In the genomic region with DNA sequence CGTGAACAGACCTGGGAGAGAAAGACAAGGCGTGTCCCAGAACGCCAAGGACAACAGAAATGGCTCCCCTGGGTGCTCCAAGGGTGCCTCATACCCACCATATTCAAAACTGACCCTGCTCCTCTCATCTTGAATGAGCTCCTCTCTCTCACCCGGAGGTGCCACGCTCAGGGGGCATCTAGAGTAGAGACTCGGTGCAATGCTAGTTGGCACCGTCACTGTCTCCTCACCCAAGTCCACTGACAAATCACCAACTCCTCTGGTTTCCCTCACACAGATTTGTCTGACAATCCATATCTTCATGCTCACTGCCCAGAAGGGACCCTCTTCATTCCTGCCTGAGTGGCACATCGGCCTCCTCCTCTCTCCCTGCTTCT, we compare ENCODE assay signal across 2 cellular contexts.
TF ChIP-seq lines count a peak whose summit lies in the region.

No MANE protein-coding gene starts in this region.

TF ChIP-seq in GM23338, 12 proteins besides CTCF, POLR2A, EP300 and RAD21:
- TF ChIP-seq, protein P1, sequence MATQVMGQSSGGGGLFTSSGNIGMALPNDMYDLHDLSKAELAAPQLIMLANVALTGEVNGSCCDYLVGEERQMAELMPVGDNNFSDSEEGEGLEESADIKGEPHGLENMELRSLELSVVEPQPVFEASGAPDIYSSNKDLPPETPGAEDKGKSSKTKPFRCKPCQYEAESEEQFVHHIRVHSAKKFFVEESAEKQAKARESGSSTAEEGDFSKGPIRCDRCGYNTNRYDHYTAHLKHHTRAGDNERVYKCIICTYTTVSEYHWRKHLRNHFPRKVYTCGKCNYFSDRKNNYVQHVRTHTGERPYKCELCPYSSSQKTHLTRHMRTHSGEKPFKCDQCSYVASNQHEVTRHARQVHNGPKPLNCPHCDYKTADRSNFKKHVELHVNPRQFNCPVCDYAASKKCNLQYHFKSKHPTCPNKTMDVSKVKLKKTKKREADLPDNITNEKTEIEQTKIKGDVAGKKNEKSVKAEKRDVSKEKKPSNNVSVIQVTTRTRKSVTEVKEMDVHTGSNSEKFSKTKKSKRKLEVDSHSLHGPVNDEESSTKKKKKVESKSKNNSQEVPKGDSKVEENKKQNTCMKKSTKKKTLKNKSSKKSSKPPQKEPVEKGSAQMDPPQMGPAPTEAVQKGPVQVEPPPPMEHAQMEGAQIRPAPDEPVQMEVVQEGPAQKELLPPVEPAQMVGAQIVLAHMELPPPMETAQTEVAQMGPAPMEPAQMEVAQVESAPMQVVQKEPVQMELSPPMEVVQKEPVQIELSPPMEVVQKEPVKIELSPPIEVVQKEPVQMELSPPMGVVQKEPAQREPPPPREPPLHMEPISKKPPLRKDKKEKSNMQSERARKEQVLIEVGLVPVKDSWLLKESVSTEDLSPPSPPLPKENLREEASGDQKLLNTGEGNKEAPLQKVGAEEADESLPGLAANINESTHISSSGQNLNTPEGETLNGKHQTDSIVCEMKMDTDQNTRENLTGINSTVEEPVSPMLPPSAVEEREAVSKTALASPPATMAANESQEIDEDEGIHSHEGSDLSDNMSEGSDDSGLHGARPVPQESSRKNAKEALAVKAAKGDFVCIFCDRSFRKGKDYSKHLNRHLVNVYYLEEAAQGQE (IDR thresholded peaks at IDR 0.05; ENCODE audit: unreplicated experiment), result no peak
- TF ChIP-seq, protein P2, sequence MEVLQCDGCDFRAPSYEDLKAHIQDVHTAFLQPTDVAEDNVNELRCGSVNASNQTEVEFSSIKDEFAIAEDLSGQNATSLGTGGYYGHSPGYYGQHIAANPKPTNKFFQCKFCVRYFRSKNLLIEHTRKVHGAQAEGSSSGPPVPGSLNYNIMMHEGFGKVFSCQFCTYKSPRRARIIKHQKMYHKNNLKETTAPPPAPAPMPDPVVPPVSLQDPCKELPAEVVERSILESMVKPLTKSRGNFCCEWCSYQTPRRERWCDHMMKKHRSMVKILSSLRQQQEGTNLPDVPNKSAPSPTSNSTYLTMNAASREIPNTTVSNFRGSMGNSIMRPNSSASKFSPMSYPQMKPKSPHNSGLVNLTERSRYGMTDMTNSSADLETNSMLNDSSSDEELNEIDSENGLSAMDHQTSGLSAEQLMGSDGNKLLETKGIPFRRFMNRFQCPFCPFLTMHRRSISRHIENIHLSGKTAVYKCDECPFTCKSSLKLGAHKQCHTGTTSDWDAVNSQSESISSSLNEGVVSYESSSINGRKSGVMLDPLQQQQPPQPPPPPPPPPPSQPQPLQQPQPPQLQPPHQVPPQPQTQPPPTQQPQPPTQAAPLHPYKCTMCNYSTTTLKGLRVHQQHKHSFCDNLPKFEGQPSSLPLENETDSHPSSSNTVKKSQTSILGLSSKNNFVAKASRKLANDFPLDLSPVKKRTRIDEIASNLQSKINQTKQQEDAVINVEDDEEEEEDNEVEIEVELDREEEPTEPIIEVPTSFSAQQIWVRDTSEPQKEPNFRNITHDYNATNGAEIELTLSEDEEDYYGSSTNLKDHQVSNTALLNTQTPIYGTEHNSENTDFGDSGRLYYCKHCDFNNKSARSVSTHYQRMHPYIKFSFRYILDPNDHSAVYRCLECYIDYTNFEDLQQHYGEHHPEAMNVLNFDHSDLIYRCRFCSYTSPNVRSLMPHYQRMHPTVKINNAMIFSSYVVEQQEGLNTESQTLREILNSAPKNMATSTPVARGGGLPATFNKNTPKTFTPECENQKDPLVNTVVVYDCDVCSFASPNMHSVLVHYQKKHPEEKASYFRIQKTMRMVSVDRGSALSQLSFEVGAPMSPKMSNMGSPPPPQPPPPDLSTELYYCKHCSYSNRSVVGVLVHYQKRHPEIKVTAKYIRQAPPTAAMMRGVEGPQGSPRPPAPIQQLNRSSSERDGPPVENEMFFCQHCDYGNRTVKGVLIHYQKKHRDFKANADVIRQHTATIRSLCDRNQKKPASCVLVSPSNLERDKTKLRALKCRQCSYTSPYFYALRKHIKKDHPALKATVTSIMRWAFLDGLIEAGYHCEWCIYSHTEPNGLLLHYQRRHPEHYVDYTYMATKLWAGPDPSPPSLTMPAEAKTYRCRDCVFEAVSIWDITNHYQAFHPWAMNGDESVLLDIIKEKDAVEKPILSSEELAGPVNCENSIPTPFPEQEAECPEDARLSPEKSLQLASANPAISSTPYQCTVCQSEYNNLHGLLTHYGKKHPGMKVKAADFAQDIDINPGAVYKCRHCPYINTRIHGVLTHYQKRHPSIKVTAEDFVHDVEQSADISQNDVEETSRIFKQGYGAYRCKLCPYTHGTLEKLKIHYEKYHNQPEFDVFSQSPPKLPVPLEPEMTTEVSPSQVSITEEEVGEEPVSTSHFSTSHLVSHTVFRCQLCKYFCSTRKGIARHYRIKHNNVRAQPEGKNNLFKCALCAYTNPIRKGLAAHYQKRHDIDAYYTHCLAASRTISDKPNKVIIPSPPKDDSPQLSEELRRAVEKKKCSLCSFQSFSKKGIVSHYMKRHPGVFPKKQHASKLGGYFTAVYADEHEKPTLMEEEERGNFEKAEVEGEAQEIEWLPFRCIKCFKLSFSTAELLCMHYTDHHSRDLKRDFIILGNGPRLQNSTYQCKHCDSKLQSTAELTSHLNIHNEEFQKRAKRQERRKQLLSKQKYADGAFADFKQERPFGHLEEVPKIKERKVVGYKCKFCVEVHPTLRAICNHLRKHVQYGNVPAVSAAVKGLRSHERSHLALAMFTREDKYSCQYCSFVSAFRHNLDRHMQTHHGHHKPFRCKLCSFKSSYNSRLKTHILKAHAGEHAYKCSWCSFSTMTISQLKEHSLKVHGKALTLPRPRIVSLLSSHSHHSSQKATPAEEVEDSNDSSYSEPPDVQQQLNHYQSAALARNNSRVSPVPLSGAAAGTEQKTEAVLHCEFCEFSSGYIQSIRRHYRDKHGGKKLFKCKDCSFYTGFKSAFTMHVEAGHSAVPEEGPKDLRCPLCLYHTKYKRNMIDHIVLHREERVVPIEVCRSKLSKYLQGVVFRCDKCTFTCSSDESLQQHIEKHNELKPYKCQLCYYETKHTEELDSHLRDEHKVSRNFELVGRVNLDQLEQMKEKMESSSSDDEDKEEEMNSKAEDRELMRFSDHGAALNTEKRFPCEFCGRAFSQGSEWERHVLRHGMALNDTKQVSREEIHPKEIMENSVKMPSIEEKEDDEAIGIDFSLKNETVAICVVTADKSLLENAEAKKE (CRISPR knock-in tag; IDR thresholded peaks at IDR 0.05), result no peak
- no peak for TF ChIP-seq CREB1 (CRISPR knock-in tag; IDR thresholded peaks at IDR 0.05; ENCODE audit: low read depth)

TF ChIP-seq in K562, 482 proteins besides CTCF, POLR2A, EP300 and RAD21:
- TF ChIP-seq WHSC1 (IDR thresholded peaks at IDR 0.05; ENCODE audit: low read length) (no peak), ZNF584 (CRISPR knock-in tag; IDR thresholded peaks at IDR 0.05; ENCODE audit: low read depth) (0 out of 2 replicates have a peak, but pooled peaks have one; percentile 9)
